ENCODE assay signal across 8 cellular contexts in genomic region chr11:65743928-65744698, GRCh38. TPM values are rescaled to one million over a fixed set of nuclear protein-coding genes. Genes with fewer than 3 reads are reported as not detected.
A peak's percentile ranks its signal among the peaks of the same experiment; 100 is the strongest.
DNase-seq lines count a peak whose midpoint lies in the region; ATAC-seq, FAIRE-seq and TF ChIP-seq lines count a peak whose summit lies in the region.

No MANE protein-coding gene starts in this region.

- no peaks in the 10 kb centered on the region for H3K36me3 ChIP-seq in Peyer's patch
- H3K36me3 ChIP-seq in heart left ventricle: no peaks in the 10 kb centered on the region
- no peaks in the 10 kb centered on the region for H3K36me3 ChIP-seq in effector memory CD4-positive, alpha-beta T cell (ENCODE audit: control insufficient read depth, insufficient read depth, low read length)

- TF ChIP-seq CTCF in GM12865 (IDR thresholded peaks at IDR 0.05; ENCODE audit: insufficient read depth, low read depth, low read length, missing control alignments): no peak
- peak in 3 of 6 experiments; percentile 37 to 49 (median 48) for TF ChIP-seq CTCF in Peyer's patch (IDR thresholded peaks at IDR 0.05)
- peak in 7 of 12 donors; percentile 14 to 45 (median 23) for TF ChIP-seq CTCF in heart left ventricle (IDR thresholded peaks at IDR 0.05)
- no peak for TF ChIP-seq CTCF in GM10248 (IDR thresholded peaks at IDR 0.05; ENCODE audit: control extremely low read depth, extremely low read depth, low read depth, missing control alignments)
- TF ChIP-seq CTCF in coronary artery (IDR thresholded peaks at IDR 0.05): no peak

- no peak for TF ChIP-seq POLR2A in Peyer's patch (IDR thresholded peaks at IDR 0.05)
- no peak for TF ChIP-seq POLR2A in heart left ventricle (IDR thresholded peaks at IDR 0.05)
- no peak for TF ChIP-seq POLR2A in GM12892 (IDR thresholded peaks at IDR 0.05; ENCODE audit: low read depth, low read length)

- CTCF ChIA-PET in GM10248 (lab: Yijun Ruan, JAX): interaction anchor here (0.8 to 1.7 kb wide), 4 partner anchors 33 to 278 kb away, joined by 3 to 6 read pairs (median 4); partner anchors contain the start of gene AP5B1

- WGBS in heart left ventricle, 4 donors: 69 to 83% (median 78%) methylated on average over 16 to 21 of the region's 21 CpGs

- in situ Hi-C loops in ACHN (cut with HindIII; ENCODE audit: low pct_ligation_motif_present, low pct_unique_long_range_greater_than_20kb, low sequenced_read_pairs): no loop called here

- POLR2A ChIA-PET in GM10248 (lab: Yijun Ruan, JAX): no interaction called here

- H3K4me1 ChIP-seq in Peyer's patch (no peaks in the 10 kb centered on the region), heart left ventricle (no peaks in the 10 kb centered on the region)
- H3K4me1 ChIP-seq in effector memory CD4-positive, alpha-beta T cell (ENCODE audit: control insufficient read depth, insufficient read depth, low read length, poor library complexity, severe bottlenecking): no peaks in the 10 kb centered on the region

- ATAC-seq in heart left ventricle: peak in 3 of 4 donors; percentile 77 to 79 (median 78)

- DNase-seq in ACHN: peak; percentile 10
- DNase-seq in GM12865 (ENCODE audit: low read depth): peak; percentile 45
- DNase-seq in Peyer's patch: peak in 2 of 3 donors; percentile 53 to 56
- peak in 2 of 5 donors; percentile 37 to 65 for DNase-seq in heart left ventricle
- no peak for DNase-seq in GM10248 (ENCODE audit: extremely low spot score)
- DNase-seq in effector memory CD4-positive, alpha-beta T cell: no peak
- DNase-seq in GM12892 (ENCODE audit: insufficient read length): no peak
- DNase-seq in coronary artery (ENCODE audit: low spot score): no peak

- H3K9me3 ChIP-seq in Peyer's patch (no peaks in the 10 kb centered on the region), heart left ventricle (no peaks in the 10 kb centered on the region)
- no peaks in the 10 kb centered on the region for H3K9me3 ChIP-seq in effector memory CD4-positive, alpha-beta T cell (ENCODE audit: control insufficient read depth, low read length)

- no peak for FAIRE-seq in GM12892 (lab: Jason Lieb, UNC)

- intact Hi-C loops in heart left ventricle (cut with DNase I): no loop called here

- H3K27me3 ChIP-seq in Peyer's patch: no peaks in the 10 kb centered on the region
- H3K27me3 ChIP-seq in heart left ventricle: no peaks in the 10 kb centered on the region
- peaks cover 3% of the 10 kb centered on the region for H3K27me3 ChIP-seq in effector memory CD4-positive, alpha-beta T cell (replicated peaks; ENCODE audit: control insufficient read depth, insufficient read depth, low read length, poor library complexity, severe bottlenecking)

- no peak overlapping the region for H3K27ac ChIP-seq in Peyer's patch
- H3K27ac ChIP-seq in heart left ventricle: no peak overlapping the region
- H3K27ac ChIP-seq in effector memory CD4-positive, alpha-beta T cell (ENCODE audit: insufficient read depth, low read length, poor library complexity, severe bottlenecking): no peak overlapping the region
- H3K27ac ChIP-seq in coronary artery: no peak overlapping the region

- H3K4me3 ChIP-seq in GM12865 (ENCODE audit: low read depth, low read length) (no peak overlapping the region), Peyer's patch (no peak overlapping the region), heart left ventricle (no peak overlapping the region), coronary artery (no peak overlapping the region)
- no peak overlapping the region for H3K4me3 ChIP-seq in effector memory CD4-positive, alpha-beta T cell (ENCODE audit: insufficient read depth, low read depth, low read length, poor library complexity, severe bottlenecking)

RNA-seq across cellular contexts. Expression of gene RNASEH2C, which starts 23.5 kb away (rescaled TPM):
- total RNA-seq in Peyer's patch: 10 to 100 TPM; 27.2 to 98.2 (median 35.4) TPM
- total RNA-seq in heart left ventricle: 100 to 1,000 TPM in 2 of 9 donors, 10 to 100 TPM in 7; 31.7 to 131 (median 44.6) TPM
- polyA plus RNA-seq in heart left ventricle: 100 to 1,000 TPM in 1 of 2 donors, 10 to 100 TPM in 1; 90.5 to 120 TPM
- polyA plus RNA-seq in GM12892 (2012; ENCODE audit: missing spikeins): 49.7 TPM

RNA-seq across cellular contexts. Expression of gene KAT5, which starts 32.1 kb away (rescaled TPM):
- total RNA-seq in Peyer's patch (100 to 1,000 TPM in 1 of 4 donors, 10 to 100 TPM in 3; 55.9 to 137 (median 80.3) TPM), heart left ventricle (10 to 100 TPM; 36.4 to 52.5 (median 40.1) TPM)
- polyA plus RNA-seq in heart left ventricle: 10 to 100 TPM; 39.4 to 62.5 TPM
- polyA plus RNA-seq in GM12892 (2012; ENCODE audit: missing spikeins): 29.7 TPM

RNA-seq across cellular contexts. Expression of gene AP5B1, which starts 36.7 kb away (rescaled TPM):
- total RNA-seq in Peyer's patch (10 to 100 TPM; 14.9 to 35.8 (median 35.0) TPM), heart left ventricle (10 to 100 TPM in 2 of 9 donors, 1 to 10 TPM in 7; 5.4 to 17.7 (median 8.7) TPM)
- 1 to 10 TPM; 4.4 to 9.5 TPM for polyA plus RNA-seq in heart left ventricle
- polyA plus RNA-seq in GM12892 (2012; ENCODE audit: missing spikeins): 3.5 TPM

RNA-seq across cellular contexts. Expression of gene OVOL1, which starts 42.8 kb away (rescaled TPM):
- total RNA-seq in Peyer's patch (10 to 100 TPM; 14.9 to 33.2 (median 29.8) TPM), heart left ventricle (not detected)
- polyA plus RNA-seq in heart left ventricle: not detected
- 0.53 TPM for polyA plus RNA-seq in GM12892 (2012; ENCODE audit: missing spikeins)

Comparison
In these comparisons a context has a peak if more than half of its experiments do, and no peak if none do; other contexts are left out.
1. DNase-seq: peak in ACHN (single experiment), GM12865 (single experiment) and Peyer's patch (2 of 3); none in GM10248 (single experiment), effector memory CD4-positive, alpha-beta T cell (0 of 3), GM12892 (single experiment) and coronary artery (single experiment).
2. CTCF ChIP-seq: peak in heart left ventricle (7 of 12); none in GM12865 (single experiment), GM10248 (single experiment) and coronary artery (single experiment).